Comparison of ENCODE assay signal across 14 cellular contexts in the genomic region with DNA sequence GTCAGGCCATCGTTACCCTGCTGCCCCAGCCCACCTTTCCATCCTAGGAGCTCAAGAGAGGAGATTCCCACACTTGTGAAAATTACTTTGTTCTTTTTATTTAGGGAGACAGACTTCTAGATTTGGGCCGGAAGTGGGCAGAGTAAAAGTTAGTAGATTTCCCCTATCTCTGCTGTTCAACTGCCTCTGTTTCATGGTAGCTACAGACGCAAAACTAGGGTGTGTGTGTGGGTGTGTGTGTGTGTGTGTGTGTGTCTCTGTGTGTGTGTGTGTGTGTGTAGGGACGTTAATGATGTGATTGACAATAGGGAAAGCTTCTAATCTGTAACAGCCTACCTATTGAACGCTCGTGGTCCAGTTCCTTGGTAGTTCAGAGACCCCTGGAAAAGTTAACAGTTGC. TPM values are rescaled to one million over a fixed set of nuclear protein-coding genes. Genes with fewer than 3 reads are reported as not detected.
A peak's percentile ranks its signal among the peaks of the same experiment; 100 is the strongest.
DNase-seq lines count a peak whose midpoint lies in the region; ATAC-seq and TF ChIP-seq lines count a peak whose summit lies in the region.
"Had no signal": no experiment of that assay in that cellular context is flagged by ENCODE, and none has a peak within 500 bp of the region (broad histone marks: within the 10 kb centered on the region; RNA-seq: fewer than 3 reads in every experiment).

No MANE protein-coding gene starts in this region.

- peak; percentile 16 for ATAC-seq in GM18907 (IDR thresholded peaks at IDR 0.05; ENCODE audit: unreplicated experiment)
- peak; percentile 39; the same call in 1 of the 2 replicates for ATAC-seq in WTC11
- ATAC-seq in memory B cell (ENCODE audit: low read depth): peak; percentile 39
- no peak for ATAC-seq in lower lobe of right lung
- ATAC-seq in HG02870 (IDR thresholded peaks at IDR 0.05; ENCODE audit: unreplicated experiment): no peak
- ATAC-seq in GM21423 (IDR thresholded peaks at IDR 0.05; ENCODE audit: unreplicated experiment): no peak

- H3K4me1 ChIP-seq in BLaER1 treated with 17β-estradiol and CSF1 and Interleukin-3, amounts not matched to agents 10 nM and 100 nM: peaks cover 0 to 9% (median 0%) of the 10 kb centered on the region in 10 experiments; a peak in 1 of 20 replicates
- no peaks in the 10 kb centered on the region for H3K4me1 ChIP-seq in lower lobe of right lung

- H3K27ac ChIP-seq in BLaER1 treated with 17β-estradiol and CSF1 and Interleukin-3, amounts not matched to agents 10 nM and 100 nM: peak overlapping the region in 10 of 11 experiments; percentile 57 to 74 (median 63); a peak in 19 of 22 replicates
- H3K27ac ChIP-seq in lower lobe of right lung: no peak overlapping the region
- H3K27ac ChIP-seq: C4-2B, ovary had no signal

- CTCF ChIA-PET in WTC11 (lab: Charles Lee): no interaction called here

- POLR2A ChIA-PET in WTC11 (lab: Charles Lee): no interaction called here

- intact Hi-C loops in lower lobe of right lung (cut with DNase I): no loop called here

- TF ChIP-seq CTCF in WTC11 (IDR thresholded peaks at IDR 0.05) (no peak), lower lobe of right lung (IDR thresholded peaks at IDR 0.05) (no peak)

- peak overlapping the region; percentile 45 to 68 (median 56) for H3K4me3 ChIP-seq in BLaER1 treated with 17β-estradiol and CSF1 and Interleukin-3, amounts not matched to agents 10 nM and 100 nM
- no peak overlapping the region for H3K4me3 ChIP-seq in lower lobe of right lung
- H3K4me3 ChIP-seq: ovary had no signal

- no peak overlapping the region for H3K27ac Mint-ChIP-seq in WTC11
- peak overlapping the region; percentile 91 for H3K27ac Mint-ChIP-seq in memory B cell

- peaks cover 0 to 17% (median 0%) of the 10 kb centered on the region in 11 experiments; a peak in 3 of 22 replicates for H3K9me3 ChIP-seq in BLaER1 treated with 17β-estradiol and CSF1 and Interleukin-3, amounts not matched to agents 10 nM and 100 nM (replicated peaks in 1 of 11)
- no peaks in the 10 kb centered on the region for H3K9me3 ChIP-seq in lower lobe of right lung
- H3K9me3 ChIP-seq: ovary had no signal

- no peaks in the 10 kb centered on the region for H3K36me3 Mint-ChIP-seq in WTC11
- no peaks in the 10 kb centered on the region for H3K36me3 Mint-ChIP-seq in memory B cell

- no peaks in the 10 kb centered on the region for H3K9me3 Mint-ChIP-seq in WTC11
- no peaks in the 10 kb centered on the region for H3K9me3 Mint-ChIP-seq in memory B cell

- H3K27me3 Mint-ChIP-seq in WTC11 (ENCODE audit: low read depth): peaks cover 10% of the 10 kb centered on the region
- no peaks in the 10 kb centered on the region for H3K27me3 Mint-ChIP-seq in memory B cell

- no peak overlapping the region for H3K4me3 Mint-ChIP-seq in WTC11
- H3K4me3 Mint-ChIP-seq in memory B cell: peak overlapping the region; percentile 85

- DNase-seq in WTC11 (ENCODE audit: low spot score) (no peak), memory B cell (ENCODE audit: low spot score in 2 of 2) (no peak), lower lobe of right lung (no peak), NCI-H748 (lab: John Stamatoyannopoulos, UW; ENCODE audit: unreplicated experiment) (no peak)
- DNase-seq: HCEC 1CT, SW 1271 had no signal

- peak overlapping the region; percentile 31 to 74 (median 63) for H3K4me2 ChIP-seq in BLaER1 treated with 17β-estradiol and CSF1 and Interleukin-3, amounts not matched to agents 10 nM and 100 nM

- H3K4me1 Mint-ChIP-seq in WTC11 (peaks cover 8% of the 10 kb centered on the region; the same call in 1 of the 2 replicates), memory B cell (peaks cover 4% of the 10 kb centered on the region)

- no peaks in the 10 kb centered on the region for H3K27me3 ChIP-seq in BLaER1 treated with 17β-estradiol and CSF1 and Interleukin-3, amounts not matched to agents 10 nM and 100 nM
- no peaks in the 10 kb centered on the region for H3K27me3 ChIP-seq in lower lobe of right lung (ENCODE audit: low read depth)
- H3K27me3 ChIP-seq: ovary had no signal

- no peaks in the 10 kb centered on the region for H3K36me3 ChIP-seq in BLaER1 treated with 17β-estradiol and CSF1 and Interleukin-3, amounts not matched to agents 10 nM and 100 nM
- no peaks in the 10 kb centered on the region for H3K36me3 ChIP-seq in lower lobe of right lung
- H3K36me3 ChIP-seq: ovary had no signal

- H4K20me1 ChIP-seq in BLaER1 treated with 17β-estradiol and CSF1 and Interleukin-3, amounts not matched to agents 10 nM and 100 nM: no peaks in the 10 kb centered on the region

- H3K9ac ChIP-seq in BLaER1 treated with 17β-estradiol and CSF1 and Interleukin-3, amounts not matched to agents 10 nM and 100 nM: peak overlapping the region; percentile 32 to 70 (median 66); a peak in 20 of 22 replicates

TF ChIP-seq in WTC11, 78 proteins besides CTCF, POLR2A, EP300 and RAD21:
- TF ChIP-seq FOXK1 (CRISPR knock-in tag; IDR thresholded peaks at IDR 0.05): no peak
- TF ChIP-seq ZNF416 (CRISPR knock-in tag; IDR thresholded peaks at IDR 0.05): no peak
TF ChIP-seq in WTC11: peak in this region for 0.

RNA-seq across cellular contexts. Expression of a gene that starts 0.4 kb away (rescaled TPM):
- not detected in 3 replicates for total RNA-seq in WTC11 (2021)
- total RNA-seq in lower lobe of right lung: not detected
- total RNA-seq: astrocyte, LHCN-M2 had no signal

RNA-seq across cellular contexts. Expression of a gene that starts 43.7 kb away (rescaled TPM):
- total RNA-seq in WTC11 (2021) (73.0 to 79.1 TPM (median 75.6 TPM) in 3 replicates), lower lobe of right lung (57.1 TPM)

Comparison
In these comparisons a context has a peak if more than half of its experiments do, and no peak if none do; other contexts are left out.
1. ATAC-seq: peak in GM18907 (single experiment), WTC11 (single experiment) and memory B cell (single experiment); none in lower lobe of right lung (0 of 2), HG02870 (single experiment) and GM21423 (single experiment).